19 cellular contexts compared by ENCODE assay signal in genomic region chr15:47398115-47398514, GRCh38.
"Had no signal": no experiment of that assay in that cellular context is flagged by ENCODE, and none has a peak within 500 bp of the region (broad histone marks: within the 10 kb centered on the region; RNA-seq: fewer than 3 reads in every experiment).

No MANE protein-coding gene starts in this region.

- H3K4me1 ChIP-seq: pancreas, prostate gland, right lobe of liver, tibial artery, upper lobe of left lung, uterus had no signal

- H3K4me3 ChIP-seq: lower lobe of right lung, pancreas, prostate gland, right lobe of liver, tibial artery, upper lobe of left lung, uterus had no signal

- H3K9me3 ChIP-seq: lower lobe of right lung, pancreas, prostate gland, right lobe of liver, tibial artery, upper lobe of left lung, uterus had no signal

- DNase-seq: effector memory CD8-positive, alpha-beta T cell; erythroblast; foreskin keratinocyte; head of caudate nucleus; hippocampal formation; lower lobe of right lung; mesenchymal stem cell; naive B cell; occipital lobe; pancreas; right lobe of liver; stimulated activated CD4-positive, alpha-beta T cell treated with anti-CD3 and anti-CD28 coated beads, Interleukin-4, amount 100 ng/mL, for 1 hour; stimulated activated CD8-positive, alpha-beta memory T cell treated with anti-CD3 and anti-CD28 coated beads, Interleukin-4, amount 100 ng/mL, for 48 hours; stimulated activated naive CD8-positive, alpha-beta T cell treated with anti-CD3 and anti-CD28 coated beads, Interleukin-15, Interleukin-2, amounts not matched to agents 100 U/mL and 50 U/mL, for 24 hours; tibial artery; upper lobe of left lung; uterus had no signal

- H3K36me3 ChIP-seq: lower lobe of right lung, pancreas, prostate gland, right lobe of liver, tibial artery, upper lobe of left lung, uterus had no signal

- H3K27me3 ChIP-seq: foreskin keratinocyte, pancreas, right lobe of liver, tibial artery, upper lobe of left lung, uterus had no signal

- H3K27ac ChIP-seq: foreskin keratinocyte, lower lobe of right lung, pancreas, prostate gland, right lobe of liver, tibial artery, upper lobe of left lung had no signal

- FAIRE-seq: colon, pancreas had no signal
